In the genomic region with DNA sequence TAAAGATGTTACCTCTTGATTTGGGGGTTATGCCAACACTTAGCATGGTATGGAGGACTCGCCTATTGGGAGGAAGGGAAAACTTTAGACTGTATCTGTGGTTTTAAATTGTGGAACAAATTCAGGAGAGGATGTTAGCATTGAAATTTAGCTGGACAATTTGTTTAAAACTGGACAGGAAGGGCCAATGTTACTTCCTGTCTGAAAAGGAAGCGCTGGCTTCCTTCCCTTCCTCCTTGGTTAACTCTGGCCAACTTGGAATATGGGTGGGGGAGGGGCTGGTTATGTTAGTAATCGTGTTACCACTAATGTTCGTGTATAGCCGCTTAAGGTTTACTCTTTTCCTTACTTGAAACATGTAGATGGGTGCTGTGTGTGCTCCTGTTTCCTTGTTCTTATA, we compare ENCODE assay signal across 9 cellular contexts. TPM values are rescaled to one million over a fixed set of nuclear protein-coding genes. Genes with fewer than 3 reads are reported as not detected.
A peak's percentile ranks its signal among the peaks of the same experiment; 100 is the strongest.
DNase-seq lines count a peak whose midpoint lies in the region; ATAC-seq and TF ChIP-seq lines count a peak whose summit lies in the region.
"Had no signal": no experiment of that assay in that cellular context is flagged by ENCODE, and none has a peak within 500 bp of the region (broad histone marks: within the 10 kb centered on the region; RNA-seq: fewer than 3 reads in every experiment).

No MANE protein-coding gene starts in this region.

- H3K4me3 ChIP-seq in fibroblast of pulmonary artery (replicated peaks; ENCODE audit: low read depth, low read length) (peak overlapping the region; percentile 36), osteoblast (ENCODE audit: insufficient read depth, low read length) (peak overlapping the region; percentile 49)

- no peaks in the 10 kb centered on the region for H3K36me3 ChIP-seq in osteoblast (ENCODE audit: insufficient read depth, low read length)

- no peaks in the 10 kb centered on the region for H3K9me3 Mint-ChIP-seq in activated T-cell treated with anti-CD3 and anti-CD28 coated beads, Interleukin-2, amount 50 U/mL, for 4 hours

- H3K4me1 ChIP-seq in osteoblast (ENCODE audit: insufficient read depth, low read length): peaks cover 63% of the 10 kb centered on the region

- H3K27me3 ChIP-seq in osteoblast (ENCODE audit: insufficient read depth, low read length): no peaks in the 10 kb centered on the region

- DNase-seq in left cardiac atrium: peak; percentile 54
- no peak for DNase-seq in Right ventricle myocardium superior
- DNase-seq in fibroblast of pulmonary artery (ENCODE audit: low read depth): no peak
- no peak for DNase-seq in osteoblast (ENCODE audit: insufficient read length, low spot score, missing footprints)
- DNase-seq in foreskin melanocyte: no peak
- no peak for DNase-seq in CD1c-positive myeloid dendritic cell (ENCODE audit: extremely low spot score)
- DNase-seq in activated T-cell treated with anti-CD3 and anti-CD28 coated beads, Interleukin-2, amount 50 U/mL, for 4 hours: no peak

- no peak overlapping the region for H2AFZ ChIP-seq in osteoblast (ENCODE audit: low read length)

- H3K27me3 Mint-ChIP-seq in activated T-cell treated with anti-CD3 and anti-CD28 coated beads, Interleukin-2, amount 50 U/mL, for 4 hours (ENCODE audit: low read depth): no peaks in the 10 kb centered on the region

- H4K20me1 ChIP-seq in osteoblast (ENCODE audit: insufficient read depth, low read length): peaks cover 68% of the 10 kb centered on the region

- H3K27ac ChIP-seq in osteoblast (ENCODE audit: low read depth, low read length): peak overlapping the region; percentile 96

- ATAC-seq in left cardiac atrium (no peak), Right ventricle myocardium superior (ENCODE audit: poor library complexity) (no peak), GM19395 (IDR thresholded peaks at IDR 0.05; ENCODE audit: unreplicated experiment) (no peak)
- no peak for ATAC-seq in activated T-cell treated with anti-CD3 and anti-CD28 coated beads, Interleukin-2, amount 50 U/mL, for 4 hours

- H3K79me2 ChIP-seq in osteoblast (ENCODE audit: insufficient read depth, low read length): peaks cover 94% of the 10 kb centered on the region

- no peak for TF ChIP-seq CTCF in fibroblast of pulmonary artery (IDR thresholded peaks at IDR 0.05; ENCODE audit: low read length, missing control alignments)
- no peak for TF ChIP-seq CTCF in osteoblast (IDR thresholded peaks at IDR 0.05; ENCODE audit: extremely low read depth, low read depth, low read length)

- intact Hi-C loops in left cardiac atrium (cut with DNase I) (no loop called here), Right ventricle myocardium superior (cut with DNase I) (no loop called here)

- no peaks in the 10 kb centered on the region for H3K9me3 ChIP-seq in osteoblast (ENCODE audit: low read depth, low read length)

- peaks cover 9% of the 10 kb centered on the region for H3K4me1 Mint-ChIP-seq in activated T-cell treated with anti-CD3 and anti-CD28 coated beads, Interleukin-2, amount 50 U/mL, for 4 hours (ENCODE audit: low read depth)

- no peak overlapping the region for H3K4me3 Mint-ChIP-seq in activated T-cell treated with anti-CD3 and anti-CD28 coated beads, Interleukin-2, amount 50 U/mL, for 4 hours

- no peaks in the 10 kb centered on the region for H3K36me3 Mint-ChIP-seq in activated T-cell treated with anti-CD3 and anti-CD28 coated beads, Interleukin-2, amount 50 U/mL, for 4 hours (ENCODE audit: insufficient read depth)

- peak overlapping the region; percentile 73 for H3K4me2 ChIP-seq in osteoblast (ENCODE audit: insufficient read depth, low read length)

RNA-seq across cellular contexts. Expression of gene CTNND1, which starts 13.9 kb away (rescaled TPM):
- total RNA-seq in left cardiac atrium: 10 to 100 TPM; 75.2 to 82.0 TPM
- 66.5 TPM for total RNA-seq in Right ventricle myocardium superior
- total RNA-seq in osteoblast: 126 and 140 TPM in 2 replicates
- 1 to 10 TPM; 4.9 to 6.3 (median 5.4) TPM for total RNA-seq in activated T-cell treated with anti-CD3 and anti-CD28 coated beads, Interleukin-2, amount 50 U/mL, for 4 hours

RNA-seq across cellular contexts. Expression of gene BTBD18, which starts 23.9 kb away (rescaled TPM):
- not detected for total RNA-seq in left cardiac atrium
- total RNA-seq in Right ventricle myocardium superior: not detected
- not detected in 2 replicates for total RNA-seq in osteoblast
- total RNA-seq in activated T-cell treated with anti-CD3 and anti-CD28 coated beads, Interleukin-2, amount 50 U/mL, for 4 hours: not detected
- total RNA-seq: T-helper 2 cell treated with Interferon-gamma antibody and Interleukin-4, amounts not matched to agents 100 ng/mL and 5 ng/mL, for 36 hours had no signal

RNA-seq across cellular contexts. Expression of gene SELENOH, which starts 34.2 kb away (rescaled TPM):
- total RNA-seq in left cardiac atrium (100 to 1,000 TPM in 1 of 2 donors, 10 to 100 TPM in 1; 99.1 to 116 TPM), Right ventricle myocardium superior (88.4 TPM), osteoblast (58.9 and 68.8 TPM in 2 replicates)
- 100 to 1,000 TPM; 231 to 290 (median 260) TPM for total RNA-seq in activated T-cell treated with anti-CD3 and anti-CD28 coated beads, Interleukin-2, amount 50 U/mL, for 4 hours
